In genomic region chr20:57638173-57638894, GRCh38 we compare ENCODE assay signal across 1 cellular context.
TF ChIP-seq lines count a peak whose summit lies in the region.

No MANE protein-coding gene starts in this region.

TF ChIP-seq in K562, 482 proteins besides CTCF, POLR2A, EP300 and RAD21 (continued from another document):
- TF ChIP-seq PRDM10 (IDR thresholded peaks at IDR 0.05; ENCODE audit: partially characterized antibody) (no peak), PREB (CRISPR knock-in tag; IDR thresholded peaks at IDR 0.05) (no peak)
- TF ChIP-seq, protein P1, sequence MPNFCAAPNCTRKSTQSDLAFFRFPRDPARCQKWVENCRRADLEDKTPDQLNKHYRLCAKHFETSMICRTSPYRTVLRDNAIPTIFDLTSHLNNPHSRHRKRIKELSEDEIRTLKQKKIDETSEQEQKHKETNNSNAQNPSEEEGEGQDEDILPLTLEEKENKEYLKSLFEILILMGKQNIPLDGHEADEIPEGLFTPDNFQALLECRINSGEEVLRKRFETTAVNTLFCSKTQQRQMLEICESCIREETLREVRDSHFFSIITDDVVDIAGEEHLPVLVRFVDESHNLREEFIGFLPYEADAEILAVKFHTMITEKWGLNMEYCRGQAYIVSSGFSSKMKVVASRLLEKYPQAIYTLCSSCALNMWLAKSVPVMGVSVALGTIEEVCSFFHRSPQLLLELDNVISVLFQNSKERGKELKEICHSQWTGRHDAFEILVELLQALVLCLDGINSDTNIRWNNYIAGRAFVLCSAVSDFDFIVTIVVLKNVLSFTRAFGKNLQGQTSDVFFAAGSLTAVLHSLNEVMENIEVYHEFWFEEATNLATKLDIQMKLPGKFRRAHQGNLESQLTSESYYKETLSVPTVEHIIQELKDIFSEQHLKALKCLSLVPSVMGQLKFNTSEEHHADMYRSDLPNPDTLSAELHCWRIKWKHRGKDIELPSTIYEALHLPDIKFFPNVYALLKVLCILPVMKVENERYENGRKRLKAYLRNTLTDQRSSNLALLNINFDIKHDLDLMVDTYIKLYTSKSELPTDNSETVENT (CRISPR knock-in tag; IDR thresholded peaks at IDR 0.05), result no peak
